ENCODE assay signal across 1 cellular context in the genomic region with DNA sequence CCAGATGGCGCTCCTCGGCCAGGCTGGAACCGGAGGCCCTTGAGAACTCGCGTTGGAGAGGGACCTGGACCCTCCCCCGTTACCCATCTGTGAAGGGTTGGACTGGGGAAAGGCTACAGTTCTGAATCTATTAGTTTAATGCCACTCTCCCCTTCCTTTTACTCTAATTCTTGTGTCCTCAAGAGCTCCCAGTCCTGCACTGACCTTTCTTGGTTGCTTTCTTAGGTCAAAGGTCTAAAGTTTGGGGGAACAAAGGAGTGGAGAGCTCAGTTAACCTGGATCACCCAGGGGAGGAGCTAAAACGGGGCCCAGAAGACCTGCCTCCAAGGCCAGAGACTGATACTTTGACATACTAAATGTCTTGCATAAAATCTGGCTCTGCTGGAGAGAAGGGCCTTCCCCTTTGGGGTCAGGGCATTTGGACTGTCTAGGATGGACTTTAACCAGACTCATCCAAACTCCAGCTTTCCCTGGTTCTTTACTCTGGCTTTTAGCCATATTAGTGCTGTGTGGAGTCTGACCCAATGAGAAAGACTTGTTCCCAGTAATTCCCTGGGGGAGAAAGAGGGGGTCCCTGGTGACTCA.
A peak's percentile ranks its signal among the peaks of the same experiment; 100 is the strongest.
TF ChIP-seq lines count a peak whose summit lies in the region.

No MANE protein-coding gene starts in this region.

TF ChIP-seq in K562, 482 proteins besides CTCF, POLR2A, EP300 and RAD21 (continued from another document and continues in another):
- 0 out of 2 replicates have a peak, but pooled peaks have one; percentile 48 for TF ChIP-seq RB1 (IDR thresholded peaks at IDR 0.05; ENCODE audit: low read depth)
- TF ChIP-seq MED1 (CRISPR knock-in tag; IDR thresholded peaks at IDR 0.05; ENCODE audit: borderline replicate concordance), result no peak
- no peak for TF ChIP-seq ESRRB (CRISPR knock-in tag; IDR thresholded peaks at IDR 0.05; ENCODE audit: borderline replicate concordance)
- no peak for TF ChIP-seq SAFB2 (IDR thresholded peaks at IDR 0.05; ENCODE audit: borderline replicate concordance, low read depth, low read length, severe bottlenecking)
- no peak for TF ChIP-seq PHB2 (IDR thresholded peaks at IDR 0.05; ENCODE audit: low read depth)
- TF ChIP-seq CC2D1A (IDR thresholded peaks at IDR 0.05), result peak; percentile 87; the same call in 1 of the 2 replicates
- TF ChIP-seq SNIP1 (IDR thresholded peaks at IDR 0.05; ENCODE audit: low read depth), result no peak
- no peak for TF ChIP-seq TRIM25 (IDR thresholded peaks at IDR 0.05; ENCODE audit: borderline replicate concordance)
- TF ChIP-seq TSHZ1 (CRISPR knock-in tag; IDR thresholded peaks at IDR 0.05), result no peak
- no peak for TF ChIP-seq NBN (IDR thresholded peaks at IDR 0.05; ENCODE audit: low read depth)
- no peak for TF ChIP-seq CHD7 (IDR thresholded peaks at IDR 0.05; ENCODE audit: low read depth, low read length)
- TF ChIP-seq, protein P1, sequence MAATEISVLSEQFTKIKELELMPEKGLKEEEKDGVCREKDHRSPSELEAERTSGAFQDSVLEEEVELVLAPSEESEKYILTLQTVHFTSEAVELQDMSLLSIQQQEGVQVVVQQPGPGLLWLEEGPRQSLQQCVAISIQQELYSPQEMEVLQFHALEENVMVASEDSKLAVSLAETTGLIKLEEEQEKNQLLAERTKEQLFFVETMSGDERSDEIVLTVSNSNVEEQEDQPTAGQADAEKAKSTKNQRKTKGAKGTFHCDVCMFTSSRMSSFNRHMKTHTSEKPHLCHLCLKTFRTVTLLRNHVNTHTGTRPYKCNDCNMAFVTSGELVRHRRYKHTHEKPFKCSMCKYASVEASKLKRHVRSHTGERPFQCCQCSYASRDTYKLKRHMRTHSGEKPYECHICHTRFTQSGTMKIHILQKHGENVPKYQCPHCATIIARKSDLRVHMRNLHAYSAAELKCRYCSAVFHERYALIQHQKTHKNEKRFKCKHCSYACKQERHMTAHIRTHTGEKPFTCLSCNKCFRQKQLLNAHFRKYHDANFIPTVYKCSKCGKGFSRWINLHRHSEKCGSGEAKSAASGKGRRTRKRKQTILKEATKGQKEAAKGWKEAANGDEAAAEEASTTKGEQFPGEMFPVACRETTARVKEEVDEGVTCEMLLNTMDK (IDR thresholded peaks at IDR 0.05; ENCODE audit: borderline replicate concordance, insufficient read depth, low read depth, low read length, poor library complexity, severe bottlenecking), result no peak
- no peak for TF ChIP-seq HDAC1 (IDR thresholded peaks at IDR 0.05)
- TF ChIP-seq RCOR1 (IDR thresholded peaks at IDR 0.05; ENCODE audit: borderline replicate concordance in 1 of 2, low read depth in 2 of 2, low read length in 2 of 2), result no peak
- no peak for TF ChIP-seq JUND (IDR thresholded peaks at IDR 0.05; ENCODE audit: borderline replicate concordance, low read depth, low read length)
- TF ChIP-seq JUND (tag; IDR thresholded peaks at IDR 0.05; ENCODE audit: borderline replicate concordance, low read depth, low read length), result no peak
- TF ChIP-seq RBFOX2 (IDR thresholded peaks at IDR 0.05; ENCODE audit: low read depth, low read length), result no peak
- TF ChIP-seq, protein P2, sequence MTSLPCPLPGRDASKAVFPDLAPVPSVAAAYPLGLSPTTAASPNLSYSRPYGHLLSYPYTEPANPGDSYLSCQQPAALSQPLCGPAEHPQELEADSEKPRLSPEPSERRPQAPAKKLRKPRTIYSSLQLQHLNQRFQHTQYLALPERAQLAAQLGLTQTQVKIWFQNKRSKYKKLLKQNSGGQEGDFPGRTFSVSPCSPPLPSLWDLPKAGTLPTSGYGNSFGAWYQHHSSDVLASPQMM (CRISPR knock-in tag; IDR thresholded peaks at IDR 0.05), result no peak
- TF ChIP-seq HMGXB4 (CRISPR knock-in tag; IDR thresholded peaks at IDR 0.05), result no peak
- TF ChIP-seq TCF3 (CRISPR knock-in tag; IDR thresholded peaks at IDR 0.05), result no peak
- no peak for TF ChIP-seq ARID3A (IDR thresholded peaks at IDR 0.05; ENCODE audit: borderline replicate concordance, low read depth, low read length)
- TF ChIP-seq KAT2B (IDR thresholded peaks at IDR 0.05; ENCODE audit: low read depth, low read length), result no peak
- no peak for TF ChIP-seq FUS (optimal IDR thresholded peaks at IDR 0.05; ENCODE audit: low read depth, low read length)
